Comparison of ENCODE assay signal across 13 cellular contexts in genomic region chr14:74241611-74242005, GRCh38. TPM values are rescaled to one million over a fixed set of nuclear protein-coding genes. Genes with fewer than 3 reads are reported as not detected.
A peak's percentile ranks its signal among the peaks of the same experiment; 100 is the strongest.
DNase-seq lines count a peak whose midpoint lies in the region; ATAC-seq and TF ChIP-seq lines count a peak whose summit lies in the region.
"Had no signal": no experiment of that assay in that cellular context is flagged by ENCODE, and none has a peak within 500 bp of the region (broad histone marks: within the 10 kb centered on the region; RNA-seq: fewer than 3 reads in every experiment).

No MANE protein-coding gene starts in this region.

- peak in 1 of 2 donors; percentile 10 for ATAC-seq in activated T-cell treated with anti-CD3 and anti-CD28 coated beads, Interleukin-2, amount 50 U/mL, for 72 hours (replicated peaks in 1 of 2)
- ATAC-seq in stimulated activated effector memory CD8-positive, alpha-beta T cell treated with anti-CD3 and anti-CD28 coated beads, Interleukin-12 subunit alpha, Interleukin-12 subunit beta, amount 100 ng/mL, for 72 hours, result no peak
- ATAC-seq: heart left ventricle had no signal

- no peak overlapping the region for H3K9ac ChIP-seq in iPS-18a (ENCODE audit: low read length)

- H3K9me3 Mint-ChIP-seq in activated T-cell treated with anti-CD3 and anti-CD28 coated beads, Interleukin-2, amount 50 U/mL, for 72 hours, result no peaks in the 10 kb centered on the region
- no peaks in the 10 kb centered on the region for H3K9me3 Mint-ChIP-seq in activated CD4-positive, alpha-beta memory T cell treated with anti-CD3 and anti-CD28 coated beads, Interleukin-2, amount 10 ng/mL, durations not matched to agents 7 days and 5 days
- H3K9me3 Mint-ChIP-seq in stimulated activated effector memory CD8-positive, alpha-beta T cell treated with anti-CD3 and anti-CD28 coated beads, Interleukin-12 subunit alpha, Interleukin-12 subunit beta, amount 100 ng/mL, for 72 hours, result no peaks in the 10 kb centered on the region

- intact Hi-C loops in A673 (cut with micrococcal nuclease; ENCODE audit: unreplicated experiment), result no loop called here

- in situ Hi-C loops in brain microvascular endothelial cell (cut with HindIII; ENCODE audit: low pct_ligation_motif_present, low sequenced_read_pairs), result no loop called here
- in situ Hi-C loops in GM13977 (cut with MboI; ENCODE audit: low pct_unique_long_range_greater_than_20kb, low sequenced_read_pairs, unreplicated experiment), result no loop called here

- peaks cover 87% of the 10 kb centered on the region for H3K27me3 Mint-ChIP-seq in activated T-cell treated with anti-CD3 and anti-CD28 coated beads, Interleukin-2, amount 50 U/mL, for 72 hours (ENCODE audit: low read depth)
- H3K27me3 Mint-ChIP-seq in activated CD4-positive, alpha-beta memory T cell treated with anti-CD3 and anti-CD28 coated beads, Interleukin-2, amount 10 ng/mL, durations not matched to agents 7 days and 5 days, result peaks cover 87% of the 10 kb centered on the region

- no peak for TF ChIP-seq CTCF in A673 (conservative IDR thresholded peaks at IDR 0.05; ENCODE audit: low read depth, low read length)
- TF ChIP-seq CTCF in brain microvascular endothelial cell (IDR thresholded peaks at IDR 0.05; ENCODE audit: low read depth, low read length, missing control alignments), result no peak
- TF ChIP-seq CTCF in GM13977 (IDR thresholded peaks at IDR 0.05; ENCODE audit: extremely low read depth, insufficient read depth, missing control alignments), result no peak

- no TSS peak for BruUV-seq in A673 (replicated peaks; lab: Mats Ljungman, UMichigan)

- peaks cover 14% of the 10 kb centered on the region for H3K4me1 ChIP-seq in iPS-18a (ENCODE audit: control insufficient read depth, low read depth, low read length)
- H3K4me1 ChIP-seq in A673 (ENCODE audit: insufficient read depth, low read length, poor library complexity, severe bottlenecking), result no peaks in the 10 kb centered on the region

- peak overlapping the region; percentile 76 to 81 for H3K4me3 Mint-ChIP-seq in activated T-cell treated with anti-CD3 and anti-CD28 coated beads, Interleukin-2, amount 50 U/mL, for 72 hours
- peak overlapping the region; percentile 27 for H3K4me3 Mint-ChIP-seq in activated CD4-positive, alpha-beta memory T cell treated with anti-CD3 and anti-CD28 coated beads, Interleukin-2, amount 10 ng/mL, durations not matched to agents 7 days and 5 days
- H3K4me3 Mint-ChIP-seq in stimulated activated effector memory CD8-positive, alpha-beta T cell treated with anti-CD3 and anti-CD28 coated beads, Interleukin-12 subunit alpha, Interleukin-12 subunit beta, amount 100 ng/mL, for 72 hours, result peak overlapping the region; percentile 59

- H3K27ac ChIP-seq in iPS-18a (ENCODE audit: low read length), result no peak overlapping the region
- no peak overlapping the region for H3K27ac ChIP-seq in A673 (ENCODE audit: low read depth, low read length, poor library complexity, severe bottlenecking)
- H3K27ac ChIP-seq in brain microvascular endothelial cell, result no peak overlapping the region
- H3K27ac ChIP-seq: heart left ventricle, uterus had no signal

- H3K9me3 ChIP-seq in iPS-18a (ENCODE audit: control insufficient read depth, low read depth, low read length) (no peaks in the 10 kb centered on the region), A673 (ENCODE audit: low read depth, low read length, poor library complexity, severe bottlenecking) (no peaks in the 10 kb centered on the region)
- H3K9me3 ChIP-seq: heart left ventricle, mucosa of descending colon, uterus had no signal

- no peak for DNase-seq in activated T-cell treated with anti-CD3 and anti-CD28 coated beads, Interleukin-2, amount 50 U/mL, for 72 hours
- DNase-seq in activated T-cell treated with anti-CD3 and anti-CD28 coated beads, Interleukin-2, amount 50 U/mL, for 48 hours, result no peak
- DNase-seq in activated CD4-positive, alpha-beta memory T cell treated with anti-CD3 and anti-CD28 coated beads, Interleukin-2, amount 10 ng/mL, durations not matched to agents 7 days and 5 days, result no peak
- DNase-seq in stimulated activated effector memory CD8-positive, alpha-beta T cell treated with anti-CD3 and anti-CD28 coated beads, Interleukin-12 subunit alpha, Interleukin-12 subunit beta, amount 100 ng/mL, for 72 hours (ENCODE audit: low spot score in 2 of 2), result no peak
- DNase-seq in A673 (ENCODE audit: low spot score) (no peak), brain microvascular endothelial cell (no peak), GM13977 (ENCODE audit: low spot score) (no peak)
- DNase-seq: mucosa of descending colon, uterus had no signal

- CTCF ChIA-PET in activated CD4-positive, alpha-beta memory T cell treated with anti-CD3 and anti-CD28 coated beads, Interleukin-2, amount 10 ng/mL, durations not matched to agents 7 days and 5 days (lab: Charles Lee), result no interaction called here
- CTCF ChIA-PET in A673 (lab: Charles Lee), result no interaction called here

- H3K27ac Mint-ChIP-seq in activated T-cell treated with anti-CD3 and anti-CD28 coated beads, Interleukin-2, amount 50 U/mL, for 72 hours, result no peak overlapping the region
- H3K27ac Mint-ChIP-seq in activated CD4-positive, alpha-beta memory T cell treated with anti-CD3 and anti-CD28 coated beads, Interleukin-2, amount 10 ng/mL, durations not matched to agents 7 days and 5 days, result no peak overlapping the region
- no peak overlapping the region for H3K27ac Mint-ChIP-seq in stimulated activated effector memory CD8-positive, alpha-beta T cell treated with anti-CD3 and anti-CD28 coated beads, Interleukin-12 subunit alpha, Interleukin-12 subunit beta, amount 100 ng/mL, for 72 hours

- POLR2A ChIA-PET in activated CD4-positive, alpha-beta memory T cell treated with anti-CD3 and anti-CD28 coated beads, Interleukin-2, amount 10 ng/mL, durations not matched to agents 7 days and 5 days (lab: Charles Lee), result no interaction called here
- POLR2A ChIA-PET in A673 (lab: Charles Lee; ENCODE audit: low non-redundant PET), result no interaction called here

- H3K27me3 ChIP-seq in iPS-18a (ENCODE audit: control insufficient read depth, insufficient read depth, low read length) (peaks cover 88% of the 10 kb centered on the region), A673 (replicated peaks; ENCODE audit: insufficient read depth, low read depth, low read length, poor library complexity) (peaks cover 77% of the 10 kb centered on the region), brain microvascular endothelial cell (replicated peaks) (peaks cover 88% of the 10 kb centered on the region)

- H3K4me1 Mint-ChIP-seq in activated T-cell treated with anti-CD3 and anti-CD28 coated beads, Interleukin-2, amount 50 U/mL, for 72 hours (ENCODE audit: low read depth), result peaks cover 27% of the 10 kb centered on the region
- H3K4me1 Mint-ChIP-seq in activated CD4-positive, alpha-beta memory T cell treated with anti-CD3 and anti-CD28 coated beads, Interleukin-2, amount 10 ng/mL, durations not matched to agents 7 days and 5 days, result peaks cover 17% of the 10 kb centered on the region
- H3K4me1 Mint-ChIP-seq in stimulated activated effector memory CD8-positive, alpha-beta T cell treated with anti-CD3 and anti-CD28 coated beads, Interleukin-12 subunit alpha, Interleukin-12 subunit beta, amount 100 ng/mL, for 72 hours, result peaks cover 26% of the 10 kb centered on the region

- peaks cover 0 to 3% of the 10 kb centered on the region in 2 donors for H3K36me3 Mint-ChIP-seq in activated T-cell treated with anti-CD3 and anti-CD28 coated beads, Interleukin-2, amount 50 U/mL, for 72 hours (ENCODE audit: insufficient read depth in 2 of 2)
- no peaks in the 10 kb centered on the region for H3K36me3 Mint-ChIP-seq in activated CD4-positive, alpha-beta memory T cell treated with anti-CD3 and anti-CD28 coated beads, Interleukin-2, amount 10 ng/mL, durations not matched to agents 7 days and 5 days (ENCODE audit: low read depth)
- H3K36me3 Mint-ChIP-seq in stimulated activated effector memory CD8-positive, alpha-beta T cell treated with anti-CD3 and anti-CD28 coated beads, Interleukin-12 subunit alpha, Interleukin-12 subunit beta, amount 100 ng/mL, for 72 hours, result no peaks in the 10 kb centered on the region

- no peaks in the 10 kb centered on the region for H3K36me3 ChIP-seq in iPS-18a (ENCODE audit: control insufficient read depth, low read depth, low read length)
- H3K36me3 ChIP-seq in A673 (ENCODE audit: insufficient read depth, low read length, poor library complexity, severe bottlenecking), result no peaks in the 10 kb centered on the region
- no peaks in the 10 kb centered on the region for H3K36me3 ChIP-seq in brain microvascular endothelial cell (replicated peaks)
- H3K36me3 ChIP-seq: heart left ventricle, uterus had no signal

- H3K4me3 ChIP-seq in iPS-18a (ENCODE audit: low read length), result peak overlapping the region; percentile 33
- H3K4me3 ChIP-seq in A673 (ENCODE audit: low read depth, low read length, poor library complexity, severe bottlenecking), result no peak overlapping the region
- H3K4me3 ChIP-seq in brain microvascular endothelial cell (ENCODE audit: low read depth, low read length), result no peak overlapping the region
- H3K4me3 ChIP-seq: mucosa of descending colon, uterus had no signal

RNA-seq across cellular contexts. Expression of gene VSX2, which starts 2.4 kb away (rescaled TPM):
- total RNA-seq in activated T-cell treated with anti-CD3 and anti-CD28 coated beads, Interleukin-2, amount 50 U/mL, for 72 hours, result not detected
- not detected for total RNA-seq in activated CD4-positive, alpha-beta memory T cell treated with anti-CD3 and anti-CD28 coated beads, Interleukin-2, amount 10 ng/mL, durations not matched to agents 7 days and 5 days
- not detected in 2 replicates for total RNA-seq in A673 (2021)
- total RNA-seq: G401, LHCN-M2, mucosa of descending colon, uterus had no signal

Comparison
In these comparisons a context has a peak if more than half of its experiments do, and no peak if none do; other contexts are left out.
1. H3K4me3 Mint-ChIP-seq: peak in every context shown above with its lines; median percentile 78 in activated T-cell treated with anti-CD3 and anti-CD28 coated beads, Interleukin-2, amount 50 U/mL, for 72 hours; 59 in stimulated activated effector memory CD8-positive, alpha-beta T cell treated with anti-CD3 and anti-CD28 coated beads, Interleukin-12 subunit alpha, Interleukin-12 subunit beta, amount 100 ng/mL, for 72 hours; 27 in activated CD4-positive, alpha-beta memory T cell treated with anti-CD3 and anti-CD28 coated beads, Interleukin-2, amount 10 ng/mL, durations not matched to agents 7 days and 5 days.